ENCODE assay signal across 1 cellular context in the genomic region with DNA sequence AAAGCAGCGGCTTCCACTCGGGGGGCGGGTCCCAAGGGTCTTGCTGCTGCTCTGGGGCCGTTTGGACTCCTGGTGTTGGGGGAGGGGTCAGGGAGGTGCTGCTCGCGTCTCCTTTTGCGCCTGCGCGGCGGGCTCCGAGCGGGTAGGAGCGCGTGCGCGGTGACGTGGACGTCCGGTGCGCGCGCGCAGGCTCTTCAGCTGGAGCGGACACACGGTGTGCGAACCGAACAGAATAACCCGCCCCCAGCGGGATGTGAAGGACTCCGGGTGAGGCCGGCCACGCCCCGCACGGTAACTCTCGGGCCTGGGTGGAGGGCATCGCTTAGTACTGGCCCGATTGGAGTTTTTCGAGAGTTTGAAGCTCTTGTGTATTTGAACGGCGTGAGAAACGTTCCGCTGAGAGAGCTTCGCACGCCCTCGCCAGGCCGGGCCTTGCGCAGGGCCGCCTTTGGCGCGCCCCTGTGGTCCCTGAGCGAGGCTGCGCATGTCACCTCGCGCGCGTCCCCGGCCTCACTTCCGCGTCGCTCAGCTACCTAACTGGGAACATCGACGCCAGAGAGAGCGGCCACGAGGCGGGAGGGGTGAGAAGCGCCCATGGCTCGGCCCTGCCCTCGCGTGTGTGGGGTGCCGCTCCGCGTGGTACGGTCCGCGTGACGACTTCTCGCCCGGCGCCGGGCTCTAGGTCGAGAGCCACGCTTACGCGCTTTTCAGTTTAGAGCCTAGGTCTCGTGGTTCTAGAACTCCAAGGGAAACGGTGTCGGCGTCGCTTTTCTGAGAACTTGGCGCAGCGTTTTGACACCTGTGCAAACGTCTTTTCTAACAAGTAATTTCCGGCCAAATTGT.
TF ChIP-seq lines count a peak whose summit lies in the region.

A gene (plus strand): TSS at position 171 of the 843 bp plus-strand sequence.

TF ChIP-seq in K562, 482 proteins besides CTCF, POLR2A, EP300 and RAD21 (continued from another document and continues in another):
- TF ChIP-seq, protein P1, sequence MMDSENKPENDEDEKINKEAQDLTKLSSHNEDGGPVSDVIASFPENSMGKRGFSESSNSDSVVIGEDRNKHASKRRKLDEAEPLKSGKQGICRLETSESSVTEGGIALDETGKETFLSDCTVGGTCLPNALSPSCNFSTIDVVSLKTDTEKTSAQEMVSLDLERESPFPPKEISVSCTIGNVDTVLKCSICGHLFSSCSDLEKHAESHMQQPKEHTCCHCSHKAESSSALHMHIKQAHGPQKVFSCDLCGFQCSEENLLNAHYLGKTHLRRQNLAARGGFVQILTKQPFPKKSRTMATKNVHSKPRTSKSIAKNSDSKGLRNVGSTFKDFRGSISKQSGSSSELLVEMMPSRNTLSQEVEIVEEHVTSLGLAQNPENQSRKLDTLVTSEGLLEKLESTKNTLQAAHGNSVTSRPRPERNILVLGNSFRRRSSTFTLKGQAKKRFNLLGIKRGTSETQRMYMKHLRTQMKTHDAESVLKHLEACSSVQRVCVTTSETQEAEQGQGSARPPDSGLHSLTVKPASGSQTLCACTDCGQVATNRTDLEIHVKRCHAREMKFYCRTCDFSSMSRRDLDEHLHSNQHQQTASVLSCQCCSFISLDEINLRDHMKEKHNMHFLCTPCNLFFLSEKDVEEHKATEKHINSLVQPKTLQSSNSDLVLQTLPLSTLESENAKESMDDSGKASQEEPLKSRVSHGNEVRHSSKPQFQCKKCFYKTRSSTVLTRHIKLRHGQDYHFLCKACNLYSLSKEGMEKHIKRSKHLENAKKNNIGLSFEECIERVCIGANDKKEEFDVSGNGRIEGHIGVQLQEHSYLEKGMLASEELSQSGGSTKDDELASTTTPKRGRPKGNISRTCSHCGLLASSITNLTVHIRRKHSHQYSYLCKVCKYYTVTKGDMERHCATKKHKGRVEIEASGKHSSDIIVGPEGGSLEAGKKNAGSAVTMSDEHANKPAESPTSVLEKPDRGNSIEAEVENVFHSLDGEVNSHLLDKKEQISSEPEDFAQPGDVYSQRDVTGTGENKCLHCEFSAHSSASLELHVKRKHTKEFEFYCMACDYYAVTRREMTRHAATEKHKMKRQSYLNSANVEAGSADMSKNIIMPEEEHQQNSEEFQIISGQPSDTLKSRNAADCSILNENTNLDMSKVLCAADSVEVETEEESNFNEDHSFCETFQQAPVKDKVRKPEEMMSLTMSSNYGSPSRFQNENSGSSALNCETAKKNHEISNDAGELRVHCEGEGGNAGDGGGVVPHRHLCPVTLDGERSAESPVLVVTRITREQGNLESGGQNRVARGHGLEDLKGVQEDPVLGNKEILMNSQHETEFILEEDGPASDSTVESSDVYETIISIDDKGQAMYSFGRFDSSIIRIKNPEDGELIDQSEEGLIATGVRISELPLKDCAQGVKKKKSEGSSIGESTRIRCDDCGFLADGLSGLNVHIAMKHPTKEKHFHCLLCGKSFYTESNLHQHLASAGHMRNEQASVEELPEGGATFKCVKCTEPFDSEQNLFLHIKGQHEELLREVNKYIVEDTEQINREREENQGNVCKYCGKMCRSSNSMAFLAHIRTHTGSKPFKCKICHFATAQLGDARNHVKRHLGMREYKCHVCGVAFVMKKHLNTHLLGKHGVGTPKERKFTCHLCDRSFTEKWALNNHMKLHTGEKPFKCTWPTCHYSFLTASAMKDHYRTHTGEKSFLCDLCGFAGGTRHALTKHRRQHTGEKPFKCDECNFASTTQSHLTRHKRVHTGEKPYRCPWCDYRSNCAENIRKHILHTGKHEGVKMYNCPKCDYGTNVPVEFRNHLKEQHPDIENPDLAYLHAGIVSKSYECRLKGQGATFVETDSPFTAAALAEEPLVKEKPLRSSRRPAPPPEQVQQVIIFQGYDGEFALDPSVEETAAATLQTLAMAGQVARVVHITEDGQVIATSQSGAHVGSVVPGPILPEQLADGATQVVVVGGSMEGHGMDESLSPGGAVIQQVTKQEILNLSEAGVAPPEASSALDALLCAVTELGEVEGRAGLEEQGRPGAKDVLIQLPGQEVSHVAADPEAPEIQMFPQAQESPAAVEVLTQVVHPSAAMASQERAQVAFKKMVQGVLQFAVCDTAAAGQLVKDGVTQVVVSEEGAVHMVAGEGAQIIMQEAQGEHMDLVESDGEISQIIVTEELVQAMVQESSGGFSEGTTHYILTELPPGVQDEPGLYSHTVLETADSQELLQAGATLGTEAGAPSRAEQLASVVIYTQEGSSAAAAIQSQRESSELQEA (IDR thresholded peaks at IDR 0.05; ENCODE audit: low read depth) = no peak
- no peak for TF ChIP-seq ZNF3 (CRISPR knock-in tag; IDR thresholded peaks at IDR 0.05)
- TF ChIP-seq ZNF444 (CRISPR knock-in tag; IDR thresholded peaks at IDR 0.05) = no peak
- TF ChIP-seq KLF6 (CRISPR knock-in tag; IDR thresholded peaks at IDR 0.05; ENCODE audit: borderline replicate concordance) = 0 out of 2 replicates have a peak, but pooled peaks have one; percentile 16
- peak; percentile 77 to 94 for TF ChIP-seq MAZ (CRISPR knock-in tag; conservative IDR thresholded peaks at IDR 0.05 in 1 of 2, IDR thresholded peaks at IDR 0.05 in 1 of 2)
- TF ChIP-seq PCBP2 (IDR thresholded peaks at IDR 0.05; ENCODE audit: low read depth, low read length, poor library complexity, severe bottlenecking) = no peak
- TF ChIP-seq, protein P2, sequence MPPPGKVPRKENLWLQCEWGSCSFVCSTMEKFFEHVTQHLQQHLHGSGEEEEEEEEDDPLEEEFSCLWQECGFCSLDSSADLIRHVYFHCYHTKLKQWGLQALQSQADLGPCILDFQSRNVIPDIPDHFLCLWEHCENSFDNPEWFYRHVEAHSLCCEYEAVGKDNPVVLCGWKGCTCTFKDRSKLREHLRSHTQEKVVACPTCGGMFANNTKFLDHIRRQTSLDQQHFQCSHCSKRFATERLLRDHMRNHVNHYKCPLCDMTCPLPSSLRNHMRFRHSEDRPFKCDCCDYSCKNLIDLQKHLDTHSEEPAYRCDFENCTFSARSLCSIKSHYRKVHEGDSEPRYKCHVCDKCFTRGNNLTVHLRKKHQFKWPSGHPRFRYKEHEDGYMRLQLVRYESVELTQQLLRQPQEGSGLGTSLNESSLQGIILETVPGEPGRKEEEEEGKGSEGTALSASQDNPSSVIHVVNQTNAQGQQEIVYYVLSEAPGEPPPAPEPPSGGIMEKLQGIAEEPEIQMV (tag; conservative IDR thresholded peaks at IDR 0.05; ENCODE audit: low read depth) = 0 out of 2 replicates have a peak, but pooled peaks have one; percentile 24
- no peak for TF ChIP-seq MXI1 (IDR thresholded peaks at IDR 0.05; ENCODE audit: low read depth, low read length)
- no peak for TF ChIP-seq PTRF (tag; IDR thresholded peaks at IDR 0.05)
- TF ChIP-seq TCFL5 (CRISPR knock-in tag; conservative IDR thresholded peaks at IDR 0.05) = no peak
- TF ChIP-seq, protein P3, sequence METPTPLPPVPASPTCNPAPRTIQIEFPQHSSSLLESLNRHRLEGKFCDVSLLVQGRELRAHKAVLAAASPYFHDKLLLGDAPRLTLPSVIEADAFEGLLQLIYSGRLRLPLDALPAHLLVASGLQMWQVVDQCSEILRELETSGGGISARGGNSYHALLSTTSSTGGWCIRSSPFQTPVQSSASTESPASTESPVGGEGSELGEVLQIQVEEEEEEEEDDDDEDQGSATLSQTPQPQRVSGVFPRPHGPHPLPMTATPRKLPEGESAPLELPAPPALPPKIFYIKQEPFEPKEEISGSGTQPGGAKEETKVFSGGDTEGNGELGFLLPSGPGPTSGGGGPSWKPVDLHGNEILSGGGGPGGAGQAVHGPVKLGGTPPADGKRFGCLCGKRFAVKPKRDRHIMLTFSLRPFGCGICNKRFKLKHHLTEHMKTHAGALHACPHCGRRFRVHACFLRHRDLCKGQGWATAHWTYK (CRISPR knock-in tag; IDR thresholded peaks at IDR 0.05) = 0 out of 2 replicates have a peak, but pooled peaks have one; percentile 64
- TF ChIP-seq, protein P4, sequence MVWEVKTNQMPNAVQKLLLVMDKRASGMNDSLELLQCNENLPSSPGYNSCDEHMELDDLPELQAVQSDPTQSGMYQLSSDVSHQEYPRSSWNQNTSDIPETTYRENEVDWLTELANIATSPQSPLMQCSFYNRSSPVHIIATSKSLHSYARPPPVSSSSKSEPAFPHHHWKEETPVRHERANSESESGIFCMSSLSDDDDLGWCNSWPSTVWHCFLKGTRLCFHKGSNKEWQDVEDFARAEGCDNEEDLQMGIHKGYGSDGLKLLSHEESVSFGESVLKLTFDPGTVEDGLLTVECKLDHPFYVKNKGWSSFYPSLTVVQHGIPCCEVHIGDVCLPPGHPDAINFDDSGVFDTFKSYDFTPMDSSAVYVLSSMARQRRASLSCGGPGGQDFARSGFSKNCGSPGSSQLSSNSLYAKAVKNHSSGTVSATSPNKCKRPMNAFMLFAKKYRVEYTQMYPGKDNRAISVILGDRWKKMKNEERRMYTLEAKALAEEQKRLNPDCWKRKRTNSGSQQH (CRISPR knock-in tag; IDR thresholded peaks at IDR 0.05) = no peak
- 0 out of 2 replicates have a peak, but pooled peaks have one; percentile 3 for TF ChIP-seq GTF2F1 (IDR thresholded peaks at IDR 0.05; ENCODE audit: low read depth, low read length)
- no peak for TF ChIP-seq BRCA1 (IDR thresholded peaks at IDR 0.05)
- no peak for TF ChIP-seq BRCA1 (CRISPR knock-in tag; IDR thresholded peaks at IDR 0.05)
- TF ChIP-seq XRCC5 (IDR thresholded peaks at IDR 0.05; ENCODE audit: low read depth, low read length) = peak; percentile 50; the same call in 1 of the 2 replicates
- TF ChIP-seq, protein P5, sequence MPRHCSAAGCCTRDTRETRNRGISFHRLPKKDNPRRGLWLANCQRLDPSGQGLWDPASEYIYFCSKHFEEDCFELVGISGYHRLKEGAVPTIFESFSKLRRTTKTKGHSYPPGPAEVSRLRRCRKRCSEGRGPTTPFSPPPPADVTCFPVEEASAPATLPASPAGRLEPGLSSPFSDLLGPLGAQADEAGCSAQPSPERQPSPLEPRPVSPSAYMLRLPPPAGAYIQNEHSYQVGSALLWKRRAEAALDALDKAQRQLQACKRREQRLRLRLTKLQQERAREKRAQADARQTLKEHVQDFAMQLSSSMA (CRISPR knock-in tag; IDR thresholded peaks at IDR 0.05) = no peak
- TF ChIP-seq NR2F6 (CRISPR knock-in tag; IDR thresholded peaks at IDR 0.05) = no peak
- TF ChIP-seq, protein P6, sequence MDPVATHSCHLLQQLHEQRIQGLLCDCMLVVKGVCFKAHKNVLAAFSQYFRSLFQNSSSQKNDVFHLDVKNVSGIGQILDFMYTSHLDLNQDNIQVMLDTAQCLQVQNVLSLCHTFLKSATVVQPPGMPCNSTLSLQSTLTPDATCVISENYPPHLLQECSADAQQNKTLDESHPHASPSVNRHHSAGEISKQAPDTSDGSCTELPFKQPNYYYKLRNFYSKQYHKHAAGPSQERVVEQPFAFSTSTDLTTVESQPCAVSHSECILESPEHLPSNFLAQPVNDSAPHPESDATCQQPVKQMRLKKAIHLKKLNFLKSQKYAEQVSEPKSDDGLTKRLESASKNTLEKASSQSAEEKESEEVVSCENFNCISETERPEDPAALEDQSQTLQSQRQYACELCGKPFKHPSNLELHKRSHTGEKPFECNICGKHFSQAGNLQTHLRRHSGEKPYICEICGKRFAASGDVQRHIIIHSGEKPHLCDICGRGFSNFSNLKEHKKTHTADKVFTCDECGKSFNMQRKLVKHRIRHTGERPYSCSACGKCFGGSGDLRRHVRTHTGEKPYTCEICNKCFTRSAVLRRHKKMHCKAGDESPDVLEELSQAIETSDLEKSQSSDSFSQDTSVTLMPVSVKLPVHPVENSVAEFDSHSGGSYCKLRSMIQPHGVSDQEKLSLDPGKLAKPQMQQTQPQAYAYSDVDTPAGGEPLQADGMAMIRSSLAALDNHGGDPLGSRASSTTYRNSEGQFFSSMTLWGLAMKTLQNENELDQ (CRISPR knock-in tag; IDR thresholded peaks at IDR 0.05; ENCODE audit: borderline replicate concordance) = peak; percentile 95
- 0 out of 2 replicates have a peak, but pooled peaks have one; percentile 12 for TF ChIP-seq MEF2D (tag; conservative IDR thresholded peaks at IDR 0.05; ENCODE audit: low read depth)
- TF ChIP-seq, protein P7, sequence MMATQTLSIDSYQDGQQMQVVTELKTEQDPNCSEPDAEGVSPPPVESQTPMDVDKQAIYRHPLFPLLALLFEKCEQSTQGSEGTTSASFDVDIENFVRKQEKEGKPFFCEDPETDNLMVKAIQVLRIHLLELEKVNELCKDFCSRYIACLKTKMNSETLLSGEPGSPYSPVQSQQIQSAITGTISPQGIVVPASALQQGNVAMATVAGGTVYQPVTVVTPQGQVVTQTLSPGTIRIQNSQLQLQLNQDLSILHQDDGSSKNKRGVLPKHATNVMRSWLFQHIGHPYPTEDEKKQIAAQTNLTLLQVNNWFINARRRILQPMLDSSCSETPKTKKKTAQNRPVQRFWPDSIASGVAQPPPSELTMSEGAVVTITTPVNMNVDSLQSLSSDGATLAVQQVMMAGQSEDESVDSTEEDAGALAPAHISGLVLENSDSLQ (IDR thresholded peaks at IDR 0.05) = peak; percentile 39; the same call in 1 of the 2 replicates
- no peak for TF ChIP-seq MCM5 (IDR thresholded peaks at IDR 0.05; ENCODE audit: low read depth)
- no peak for TF ChIP-seq NFE2L1 (tag; IDR thresholded peaks at IDR 0.05; ENCODE audit: borderline replicate concordance, low read depth)
- no peak for TF ChIP-seq ZNF699 (CRISPR knock-in tag; IDR thresholded peaks at IDR 0.05; ENCODE audit: insufficient replicate concordance)
- no peak for TF ChIP-seq ZNF445 (CRISPR knock-in tag; IDR thresholded peaks at IDR 0.05; ENCODE audit: low read depth)
- TF ChIP-seq GATA2 (CRISPR knock-in tag; IDR thresholded peaks at IDR 0.05) = no peak; the same call in 1 of the 2 replicates
- no peak for TF ChIP-seq SETDB1 (IDR thresholded peaks at IDR 0.05; ENCODE audit: low read length)
- TF ChIP-seq ZNF274 (IDR thresholded peaks at IDR 0.05; ENCODE audit: borderline replicate concordance, low read depth, low read length) = no peak
- TF ChIP-seq, protein P8, sequence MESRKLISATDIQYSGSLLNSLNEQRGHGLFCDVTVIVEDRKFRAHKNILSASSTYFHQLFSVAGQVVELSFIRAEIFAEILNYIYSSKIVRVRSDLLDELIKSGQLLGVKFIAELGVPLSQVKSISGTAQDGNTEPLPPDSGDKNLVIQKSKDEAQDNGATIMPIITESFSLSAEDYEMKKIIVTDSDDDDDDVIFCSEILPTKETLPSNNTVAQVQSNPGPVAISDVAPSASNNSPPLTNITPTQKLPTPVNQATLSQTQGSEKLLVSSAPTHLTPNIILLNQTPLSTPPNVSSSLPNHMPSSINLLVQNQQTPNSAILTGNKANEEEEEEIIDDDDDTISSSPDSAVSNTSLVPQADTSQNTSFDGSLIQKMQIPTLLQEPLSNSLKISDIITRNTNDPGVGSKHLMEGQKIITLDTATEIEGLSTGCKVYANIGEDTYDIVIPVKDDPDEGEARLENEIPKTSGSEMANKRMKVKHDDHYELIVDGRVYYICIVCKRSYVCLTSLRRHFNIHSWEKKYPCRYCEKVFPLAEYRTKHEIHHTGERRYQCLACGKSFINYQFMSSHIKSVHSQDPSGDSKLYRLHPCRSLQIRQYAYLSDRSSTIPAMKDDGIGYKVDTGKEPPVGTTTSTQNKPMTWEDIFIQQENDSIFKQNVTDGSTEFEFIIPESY (CRISPR knock-in tag; IDR thresholded peaks at IDR 0.05) = peak; percentile 93
- TF ChIP-seq HIVEP1 (CRISPR knock-in tag; IDR thresholded peaks at IDR 0.05) = peak; percentile 64; the same call in 1 of the 2 replicates
- TF ChIP-seq NFYB (IDR thresholded peaks at IDR 0.05; ENCODE audit: extremely low read depth, insufficient read length) = no peak
